ENCODE assay signal across 15 cellular contexts in the genomic region with DNA sequence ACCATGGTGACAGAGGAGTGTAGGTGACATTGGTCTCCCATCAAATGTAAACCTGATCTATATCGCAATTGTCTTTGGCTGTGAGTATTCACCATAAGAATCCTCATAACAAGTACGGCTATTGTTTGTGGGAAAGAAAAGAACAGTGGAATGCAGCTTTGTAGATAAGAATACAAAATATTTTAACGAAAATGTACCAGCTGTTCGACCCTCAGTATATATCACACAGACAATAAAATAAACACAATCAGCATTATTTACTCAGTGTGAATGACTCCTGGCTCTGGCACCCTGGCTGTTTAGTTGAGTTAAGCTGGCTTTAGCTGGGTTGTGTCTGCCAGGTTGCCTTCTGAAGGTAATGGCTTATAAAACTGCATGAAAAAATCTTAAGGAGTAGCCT. TPM values are rescaled to one million over a fixed set of nuclear protein-coding genes. Genes with fewer than 3 reads are reported as not detected.
A peak's percentile ranks its signal among the peaks of the same experiment; 100 is the strongest.
DNase-seq lines count a peak whose midpoint lies in the region; ATAC-seq and TF ChIP-seq lines count a peak whose summit lies in the region.
"Had no signal": no experiment of that assay in that cellular context is flagged by ENCODE, and none has a peak within 500 bp of the region (broad histone marks: within the 10 kb centered on the region; RNA-seq: fewer than 3 reads in every experiment).

No MANE protein-coding gene starts in this region.

- H3K4me1 ChIP-seq in RWPE2 (ENCODE audit: insufficient read depth, poor library complexity, severe bottlenecking): no peaks in the 10 kb centered on the region

- no peaks in the 10 kb centered on the region for H3K9me3 ChIP-seq in RWPE2 (ENCODE audit: severe bottlenecking)

- 0 out of 3 replicates have a peak, but pooled peaks have one; percentile 12 for ATAC-seq in RWPE2 (ENCODE audit: low read depth)
- no peak for ATAC-seq in GM18520 (IDR thresholded peaks at IDR 0.05; ENCODE audit: unreplicated experiment)
- no peak for ATAC-seq in GM21529 (IDR thresholded peaks at IDR 0.05; ENCODE audit: unreplicated experiment)
- ATAC-seq in GM18498 (IDR thresholded peaks at IDR 0.05; ENCODE audit: unreplicated experiment): no peak

- no peaks in the 10 kb centered on the region for H3K27me3 ChIP-seq in RWPE2 (ENCODE audit: insufficient read depth, poor library complexity, severe bottlenecking)

- DNase-seq in H4 (ENCODE audit: low spot score) (peak; percentile 62), M059J (ENCODE audit: low read depth) (peak; percentile 26), RWPE2 (ENCODE audit: low spot score) (no peak), fibroblast of the aortic adventitia (ENCODE audit: low read depth) (peak; percentile 86)
- DNase-seq: CD8-positive, alpha-beta memory T cell; DMS79; GM23248; MM.1S; NCI-H1105 treated with DMSO at 0.1 percent for 48 hours; NCI-H1694 treated with DMSO at 0.1 percent for 48 hours; NCI-H524 treated with DMSO at 0.1 percent for 48 hours had no signal

- H3K4me3 ChIP-seq in RWPE2 (ENCODE audit: severe bottlenecking) (no peak overlapping the region), fibroblast of the aortic adventitia (ENCODE audit: low read depth, low read length) (no peak overlapping the region)
- H3K4me3 ChIP-seq: GM23248 had no signal

- no peak overlapping the region for H3K27ac ChIP-seq in RWPE2 (ENCODE audit: poor library complexity, severe bottlenecking)
- H3K27ac ChIP-seq: GM23248, RWPE1 had no signal

- TF ChIP-seq CTCF in RWPE2 (IDR thresholded peaks at IDR 0.05; ENCODE audit: poor library complexity, severe bottlenecking): no peak
- TF ChIP-seq CTCF in fibroblast of the aortic adventitia (IDR thresholded peaks at IDR 0.05; ENCODE audit: insufficient read depth, low read length): no peak

- H3K36me3 ChIP-seq in RWPE2 (ENCODE audit: low read depth): no peaks in the 10 kb centered on the region

RNA-seq across cellular contexts. Expression of gene SNRNP48, which starts 43.4 kb away (rescaled TPM):
- total RNA-seq in H4 (2014; rRNA removed; shearing (Covaris generic)): 6.4 and 6.6 TPM in 2 replicates
- 18.8 and 25.4 TPM in 2 replicates for total RNA-seq in M059J (2014; rRNA removed; shearing (Covaris generic))
- 15.3 and 15.6 TPM in 2 replicates for total RNA-seq in fibroblast of the aortic adventitia (ENCODE audit: low replicate concordance)
